9 cellular contexts compared by ENCODE assay signal in the genomic region with DNA sequence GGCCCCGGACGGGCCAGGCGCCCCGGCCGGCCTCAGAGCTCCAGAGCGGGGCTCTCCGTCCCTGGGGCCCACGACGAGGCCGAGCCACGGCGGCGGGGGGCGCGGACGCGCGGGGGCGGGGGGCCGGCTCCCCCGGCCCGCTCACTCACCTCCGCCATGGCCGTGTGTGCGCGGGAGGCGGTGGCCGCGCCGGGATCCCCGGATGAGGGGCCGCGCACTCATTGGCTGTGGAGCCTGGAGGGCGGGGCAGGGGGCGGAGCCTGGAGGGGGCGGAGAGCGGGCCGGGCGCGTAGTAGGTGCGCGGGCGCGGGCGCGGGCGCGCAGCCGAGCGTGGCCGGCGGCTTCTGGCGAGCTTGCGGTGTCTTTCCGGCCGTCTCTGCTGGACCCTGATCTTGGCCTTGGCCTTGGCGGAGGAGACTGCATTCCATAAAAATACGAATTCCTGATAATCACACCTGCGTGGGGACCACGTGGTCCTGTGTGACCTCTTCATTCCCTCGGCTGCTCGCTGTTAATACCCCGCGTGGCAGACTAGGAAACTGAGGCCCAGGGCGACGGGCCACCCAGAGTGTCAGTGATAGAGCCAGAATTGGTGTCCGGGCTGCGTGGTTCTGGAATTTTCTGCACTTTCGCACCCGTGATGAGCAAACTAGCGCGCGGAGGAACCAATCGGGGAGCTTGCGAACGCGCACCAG. TPM values are rescaled to one million over a fixed set of nuclear protein-coding genes. Genes with fewer than 3 reads are reported as not detected.
A peak's percentile ranks its signal among the peaks of the same experiment; 100 is the strongest.
DNase-seq lines count a peak whose midpoint lies in the region; ATAC-seq, FAIRE-seq and TF ChIP-seq lines count a peak whose summit lies in the region.
"Had no signal": no experiment of that assay in that cellular context is flagged by ENCODE, and none has a peak within 500 bp of the region (broad histone marks: within the 10 kb centered on the region; RNA-seq: fewer than 3 reads in every experiment).

A gene with protein sequence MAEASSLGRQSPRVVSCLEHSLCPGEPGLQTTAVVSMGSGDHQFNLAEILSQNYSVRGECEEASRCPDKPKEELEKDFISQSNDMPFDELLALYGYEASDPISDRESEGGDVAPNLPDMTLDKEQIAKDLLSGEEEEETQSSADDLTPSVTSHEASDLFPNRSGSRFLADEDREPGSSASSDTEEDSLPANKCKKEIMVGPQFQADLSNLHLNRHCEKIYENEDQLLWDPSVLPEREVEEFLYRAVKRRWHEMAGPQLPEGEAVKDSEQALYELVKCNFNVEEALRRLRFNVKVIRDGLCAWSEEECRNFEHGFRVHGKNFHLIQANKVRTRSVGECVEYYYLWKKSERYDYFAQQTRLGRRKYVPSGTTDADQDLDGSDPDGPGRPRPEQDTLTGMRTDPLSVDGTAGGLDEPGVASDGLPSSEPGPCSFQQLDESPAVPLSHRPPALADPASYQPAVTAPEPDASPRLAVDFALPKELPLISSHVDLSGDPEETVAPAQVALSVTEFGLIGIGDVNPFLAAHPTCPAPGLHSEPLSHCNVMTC (minus strand): TSS at position 172 of the 695 bp plus-strand sequence. CDS start 14 bp downstream, at position 158.

- no peaks in the 10 kb centered on the region for H3K9me3 Mint-ChIP-seq in CD8-positive, alpha-beta memory T cell

- peak within 1 kb of the TSS; percentile 80 to 94 (median 88) for H3K4me3 Mint-ChIP-seq in CD8-positive, alpha-beta memory T cell

- TF ChIP-seq EP300 in Ishikawa (IDR thresholded peaks at IDR 0.05; ENCODE audit: borderline replicate concordance), result no peak

- CTCF ChIA-PET in CD8-positive, alpha-beta memory T cell (lab: Charles Lee), result interaction anchor here (1.2 kb wide), 1 partner anchor 10 kb away, joined by 3 read pairs; no protein-coding TSS in a partner anchor

- H3K4me3 ChIP-seq in CD8-positive, alpha-beta memory T cell (ENCODE audit: low read length), result peak within 1 kb of the TSS; percentile 52
- H3K4me3 ChIP-seq in SJSA1, result peak within 1 kb of the TSS; percentile 85
- peak within 1 kb of the TSS; percentile 62 for H3K4me3 ChIP-seq in neuron (ENCODE audit: low read length)
- peak within 1 kb of the TSS; percentile 71 to 78 for H3K4me3 ChIP-seq in stomach smooth muscle (ENCODE audit: low read length in 2 of 2)

- DNase-seq in CD8-positive, alpha-beta memory T cell, result peak; percentile 77 to 90 (median 88)
- DNase-seq in SJSA1 (ENCODE audit: low read depth in 1 of 2, low spot score in 2 of 2) (peak; percentile 40 to 84), frontal cortex (ENCODE audit: low spot score in 2 of 2) (peak; percentile 98 to 99)
- DNase-seq in activated naive CD4-positive, alpha-beta T cell (lab: John Stamatoyannopoulos, UW), result peak; percentile 83 to 88 (median 86)

- no peaks in the 10 kb centered on the region for H3K9me3 ChIP-seq in CD8-positive, alpha-beta memory T cell (ENCODE audit: low read length)
- H3K9me3 ChIP-seq in SJSA1 (replicated peaks) (0 out of 2 replicates have a peak, but pooled peaks cover 4% of the 10 kb centered on the region), neuron (ENCODE audit: low read length) (peaks cover 10% of the 10 kb centered on the region), stomach smooth muscle (ENCODE audit: control insufficient read depth in 2 of 2, low read length in 2 of 2) (no peaks in the 10 kb centered on the region)

- H3K27me3 ChIP-seq in CD8-positive, alpha-beta memory T cell (ENCODE audit: insufficient read depth, low read length, poor library complexity, severe bottlenecking), result no peaks in the 10 kb centered on the region
- H3K27me3 ChIP-seq in SJSA1 (replicated peaks) (no peaks in the 10 kb centered on the region), neuron (ENCODE audit: insufficient read depth, low read length) (no peaks in the 10 kb centered on the region), stomach smooth muscle (ENCODE audit: control insufficient read depth in 1 of 2, insufficient read depth in 2 of 2, low read length in 2 of 2) (peaks cover 0 to 2% of the 10 kb centered on the region in 2 donors)

- peak within 1 kb of the TSS; percentile 44 for H2AFZ ChIP-seq in neuron (ENCODE audit: low read depth, low read length)

- FAIRE-seq in frontal cortex (lab: Jason Lieb, UNC), result no peak
- FAIRE-seq: colon had no signal

- H3K27ac Mint-ChIP-seq in CD8-positive, alpha-beta memory T cell, result peak within 1 kb of the TSS; percentile 69 to 93 (median 85)

- ATAC-seq in GM21360 (IDR thresholded peaks at IDR 0.05; ENCODE audit: unreplicated experiment), result peak; percentile 50

- peaks cover 0 to 4% of the 10 kb centered on the region in 2 donors for H3K27me3 Mint-ChIP-seq in CD8-positive, alpha-beta memory T cell

- H3K9ac ChIP-seq in stomach smooth muscle (ENCODE audit: low read length in 2 of 2), result peak within 1 kb of the TSS; percentile 69 to 72

- peaks cover 40 to 50% (median 49%) of the 10 kb centered on the region in 3 donors for H3K4me1 Mint-ChIP-seq in CD8-positive, alpha-beta memory T cell

- peaks cover 0 to 10% (median 5%) of the 10 kb centered on the region in 3 donors for H3K36me3 Mint-ChIP-seq in CD8-positive, alpha-beta memory T cell

- no peaks in the 10 kb centered on the region for H3K36me3 ChIP-seq in CD8-positive, alpha-beta memory T cell (ENCODE audit: insufficient read depth, low read length)
- H3K36me3 ChIP-seq in SJSA1 (peaks cover 37% of the 10 kb centered on the region), neuron (ENCODE audit: insufficient read depth, low read length) (peaks cover 20% of the 10 kb centered on the region), stomach smooth muscle (ENCODE audit: control insufficient read depth in 2 of 2, insufficient read depth in 2 of 2, low read length in 2 of 2) (peaks cover 0 to 3% of the 10 kb centered on the region in 2 donors)

- H3K4me1 ChIP-seq in CD8-positive, alpha-beta memory T cell (ENCODE audit: insufficient read depth, low read length), result peaks cover 26% of the 10 kb centered on the region
- peaks cover 34% of the 10 kb centered on the region for H3K4me1 ChIP-seq in SJSA1 (replicated peaks)
- H3K4me1 ChIP-seq in neuron (ENCODE audit: insufficient read depth, low read length), result peaks cover 14% of the 10 kb centered on the region
- peaks cover 36% of the 10 kb centered on the region for H3K4me1 ChIP-seq in stomach smooth muscle (ENCODE audit: control insufficient read depth, insufficient read depth, low read length)

- POLR2A ChIA-PET in CD8-positive, alpha-beta memory T cell (lab: Charles Lee), result no interaction called here

- TF ChIP-seq RAD21 in Ishikawa (IDR thresholded peaks at IDR 0.05; ENCODE audit: low read depth), result no peak

- peak within 1 kb of the TSS; percentile 56 for H3K27ac ChIP-seq in CD8-positive, alpha-beta memory T cell (ENCODE audit: low read depth, low read length)
- H3K27ac ChIP-seq in SJSA1 (peak within 1 kb of the TSS; percentile 62), stomach smooth muscle (ENCODE audit: low read length) (peak within 1 kb of the TSS; percentile 41)

TF ChIP-seq in Ishikawa, 13 proteins besides CTCF, POLR2A, EP300 and RAD21:
- TF ChIP-seq, protein P1, sequence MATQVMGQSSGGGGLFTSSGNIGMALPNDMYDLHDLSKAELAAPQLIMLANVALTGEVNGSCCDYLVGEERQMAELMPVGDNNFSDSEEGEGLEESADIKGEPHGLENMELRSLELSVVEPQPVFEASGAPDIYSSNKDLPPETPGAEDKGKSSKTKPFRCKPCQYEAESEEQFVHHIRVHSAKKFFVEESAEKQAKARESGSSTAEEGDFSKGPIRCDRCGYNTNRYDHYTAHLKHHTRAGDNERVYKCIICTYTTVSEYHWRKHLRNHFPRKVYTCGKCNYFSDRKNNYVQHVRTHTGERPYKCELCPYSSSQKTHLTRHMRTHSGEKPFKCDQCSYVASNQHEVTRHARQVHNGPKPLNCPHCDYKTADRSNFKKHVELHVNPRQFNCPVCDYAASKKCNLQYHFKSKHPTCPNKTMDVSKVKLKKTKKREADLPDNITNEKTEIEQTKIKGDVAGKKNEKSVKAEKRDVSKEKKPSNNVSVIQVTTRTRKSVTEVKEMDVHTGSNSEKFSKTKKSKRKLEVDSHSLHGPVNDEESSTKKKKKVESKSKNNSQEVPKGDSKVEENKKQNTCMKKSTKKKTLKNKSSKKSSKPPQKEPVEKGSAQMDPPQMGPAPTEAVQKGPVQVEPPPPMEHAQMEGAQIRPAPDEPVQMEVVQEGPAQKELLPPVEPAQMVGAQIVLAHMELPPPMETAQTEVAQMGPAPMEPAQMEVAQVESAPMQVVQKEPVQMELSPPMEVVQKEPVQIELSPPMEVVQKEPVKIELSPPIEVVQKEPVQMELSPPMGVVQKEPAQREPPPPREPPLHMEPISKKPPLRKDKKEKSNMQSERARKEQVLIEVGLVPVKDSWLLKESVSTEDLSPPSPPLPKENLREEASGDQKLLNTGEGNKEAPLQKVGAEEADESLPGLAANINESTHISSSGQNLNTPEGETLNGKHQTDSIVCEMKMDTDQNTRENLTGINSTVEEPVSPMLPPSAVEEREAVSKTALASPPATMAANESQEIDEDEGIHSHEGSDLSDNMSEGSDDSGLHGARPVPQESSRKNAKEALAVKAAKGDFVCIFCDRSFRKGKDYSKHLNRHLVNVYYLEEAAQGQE (IDR thresholded peaks at IDR 0.05; ENCODE audit: low read depth), result no peak
- TF ChIP-seq, protein P2, sequence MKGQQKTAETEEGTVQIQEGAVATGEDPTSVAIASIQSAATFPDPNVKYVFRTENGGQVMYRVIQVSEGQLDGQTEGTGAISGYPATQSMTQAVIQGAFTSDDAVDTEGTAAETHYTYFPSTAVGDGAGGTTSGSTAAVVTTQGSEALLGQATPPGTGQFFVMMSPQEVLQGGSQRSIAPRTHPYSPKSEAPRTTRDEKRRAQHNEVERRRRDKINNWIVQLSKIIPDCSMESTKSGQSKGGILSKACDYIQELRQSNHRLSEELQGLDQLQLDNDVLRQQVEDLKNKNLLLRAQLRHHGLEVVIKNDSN (IDR thresholded peaks at IDR 0.05), result peak; percentile 72
- TF ChIP-seq NFIC (IDR thresholded peaks at IDR 0.05) (no peak), TAF1 (IDR thresholded peaks at IDR 0.05; ENCODE audit: low read depth) (peak; percentile 52; the same call in 1 of the 2 replicates), EGR1 (IDR thresholded peaks at IDR 0.05) (peak; percentile 19; the same call in 1 of the 2 replicates), YY1 (IDR thresholded peaks at IDR 0.05; ENCODE audit: low read depth) (peak; percentile 82), TCF12 (IDR thresholded peaks at IDR 0.05; ENCODE audit: low read depth) (no peak), ZBTB7A (IDR thresholded peaks at IDR 0.05; ENCODE audit: low read depth) (no peak), CEBPB (IDR thresholded peaks at IDR 0.05) (no peak), TEAD4 (IDR thresholded peaks at IDR 0.05) (no peak)
- TF ChIP-seq, protein P3, sequence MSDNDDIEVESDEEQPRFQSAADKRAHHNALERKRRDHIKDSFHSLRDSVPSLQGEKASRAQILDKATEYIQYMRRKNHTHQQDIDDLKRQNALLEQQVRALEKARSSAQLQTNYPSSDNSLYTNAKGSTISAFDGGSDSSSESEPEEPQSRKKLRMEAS (IDR thresholded peaks at IDR 0.05), result peak; percentile 93

RNA-seq across cellular contexts. Expression of the gene that starts here (rescaled TPM):
- total RNA-seq in CD8-positive, alpha-beta memory T cell, result 10 to 100 TPM; 20.9 TPM
- polyA plus RNA-seq in CD8-positive, alpha-beta memory T cell, result 4.9 TPM
- total RNA-seq in SJSA1 (2014; rRNA removed; shearing (Covaris generic)), result 19.9 and 26.6 TPM in 2 replicates
- 3.7 TPM for total RNA-seq in frontal cortex

Comparison
In these comparisons a context has a peak if more than half of its experiments do, and no peak if none do; other contexts are left out.
1. Peak in every context shown above with its lines: DNase-seq, ATAC-seq, H3K4me3 ChIP-seq and H3K27ac ChIP-seq.